Comparison of ENCODE assay signal across 8 cellular contexts in the genomic region with DNA sequence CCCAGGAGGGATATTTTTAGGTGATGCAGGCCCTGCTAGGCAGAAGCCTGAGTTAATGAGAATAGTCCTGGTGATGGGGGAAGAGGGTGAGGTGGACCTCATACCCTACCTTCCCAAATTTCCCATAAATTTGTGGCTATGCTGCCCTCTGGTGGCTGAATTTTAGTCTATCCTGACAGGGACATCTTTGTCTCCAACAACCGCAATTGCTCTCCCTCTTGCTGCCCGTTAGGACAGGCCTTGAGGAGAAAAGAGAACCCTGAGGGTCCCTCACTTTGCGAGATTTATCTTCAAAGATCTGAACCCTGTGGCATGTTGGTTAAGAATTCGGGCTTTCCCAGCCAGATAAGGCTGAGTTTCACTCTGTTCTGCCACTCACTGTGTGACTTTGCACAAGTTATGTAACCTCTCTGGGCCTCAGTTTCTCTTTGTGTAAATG. TPM values are rescaled to one million over a fixed set of nuclear protein-coding genes. Genes with fewer than 3 reads are reported as not detected.
DNase-seq lines count a peak whose midpoint lies in the region; ATAC-seq and TF ChIP-seq lines count a peak whose summit lies in the region.

No MANE protein-coding gene starts in this region.

- POLR2A ChIA-PET in activated CD8-positive, alpha-beta T cell treated with anti-CD3 and anti-CD28 coated beads, Interleukin-2, amount 10 ng/mL, durations not matched to agents 7 days and 5 days (lab: Charles Lee) = no interaction called here

- CTCF ChIA-PET in activated CD8-positive, alpha-beta T cell treated with anti-CD3 and anti-CD28 coated beads, Interleukin-2, amount 10 ng/mL, durations not matched to agents 7 days and 5 days (lab: Charles Lee) = interaction anchor here (1.0 to 3.2 kb wide), 5 partner anchors 9 to 104 kb away, joined by 4 to 30 read pairs (median 10); a partner anchor contains a TSS

- peak; percentile 34 to 51 for DNase-seq in AML-193 (lab: John Stamatoyannopoulos, UW)
- DNase-seq in NCI-H345 (lab: John Stamatoyannopoulos, UW) = peak; percentile 79
- DNase-seq in activated CD8-positive, alpha-beta T cell treated with anti-CD3 and anti-CD28 coated beads, Interleukin-2, amount 10 ng/mL, durations not matched to agents 7 days and 5 days = peak; percentile 54
- DNase-seq in prostate gland (ENCODE audit: low spot score) = peak; percentile 67

- H3K4me3 ChIP-seq in GM12875 (ENCODE audit: low read depth, low read length) (no peak overlapping the region), gastroesophageal sphincter (no peak overlapping the region), prostate gland (no peak overlapping the region)

- H3K9me3 ChIP-seq in gastroesophageal sphincter = no peaks in the 10 kb centered on the region
- H3K9me3 ChIP-seq in prostate gland = no peaks in the 10 kb centered on the region

- H3K4me3 Mint-ChIP-seq in activated CD8-positive, alpha-beta T cell treated with anti-CD3 and anti-CD28 coated beads, Interleukin-2, amount 10 ng/mL, durations not matched to agents 7 days and 5 days = no peak overlapping the region

- H3K36me3 ChIP-seq in gastroesophageal sphincter = peaks cover 2 to 62% of the 10 kb centered on the region in 2 donors
- peaks cover 4 to 8% of the 10 kb centered on the region in 2 donors for H3K36me3 ChIP-seq in prostate gland

- peaks cover 0 to 21% (median 4%) of the 10 kb centered on the region in 3 donors for H3K4me1 ChIP-seq in gastroesophageal sphincter
- no peaks in the 10 kb centered on the region for H3K4me1 ChIP-seq in prostate gland (replicated peaks)

- peaks cover 51% of the 10 kb centered on the region for H3K4me1 Mint-ChIP-seq in activated CD8-positive, alpha-beta T cell treated with anti-CD3 and anti-CD28 coated beads, Interleukin-2, amount 10 ng/mL, durations not matched to agents 7 days and 5 days (ENCODE audit: low read depth)

- no peak overlapping the region for H3K27ac Mint-ChIP-seq in activated CD8-positive, alpha-beta T cell treated with anti-CD3 and anti-CD28 coated beads, Interleukin-2, amount 10 ng/mL, durations not matched to agents 7 days and 5 days

- no peaks in the 10 kb centered on the region for H3K27me3 ChIP-seq in gastroesophageal sphincter
- no peaks in the 10 kb centered on the region for H3K27me3 ChIP-seq in prostate gland (replicated peaks; ENCODE audit: insufficient read depth)

- intact Hi-C loops in prostate gland (cut with DNase I) = no loop called here

- no peak for TF ChIP-seq EP300 in gastroesophageal sphincter (IDR thresholded peaks at IDR 0.05)

- H3K36me3 Mint-ChIP-seq in activated CD8-positive, alpha-beta T cell treated with anti-CD3 and anti-CD28 coated beads, Interleukin-2, amount 10 ng/mL, durations not matched to agents 7 days and 5 days (ENCODE audit: low read depth) = peaks cover 48% of the 10 kb centered on the region

- peak overlapping the region in 1 of 4 donors; percentile 38 for H3K27ac ChIP-seq in gastroesophageal sphincter
- H3K27ac ChIP-seq in prostate gland = no peak overlapping the region

- WGBS in gastroesophageal sphincter (ENCODE audit: low coverage in 1 of 2), 2 donors = 27 to 39% methylated on average over 4 of the region's 4 CpGs
- 19% methylated on average over 4 of the region's 4 CpGs for WGBS in prostate gland

- H3K9me3 Mint-ChIP-seq in activated CD8-positive, alpha-beta T cell treated with anti-CD3 and anti-CD28 coated beads, Interleukin-2, amount 10 ng/mL, durations not matched to agents 7 days and 5 days (ENCODE audit: insufficient read depth) = no peaks in the 10 kb centered on the region

- TF ChIP-seq POLR2A in gastroesophageal sphincter (IDR thresholded peaks at IDR 0.05) (no peak), prostate gland (IDR thresholded peaks at IDR 0.05) (no peak)

- TF ChIP-seq CTCF in GM12875 (IDR thresholded peaks at IDR 0.05; ENCODE audit: borderline replicate concordance, insufficient read depth, low read depth, low read length) (peak; percentile 64), gastroesophageal sphincter (IDR thresholded peaks at IDR 0.05) (peak in 3 of 4 experiments; percentile 61 to 68 (median 61)), prostate gland (IDR thresholded peaks at IDR 0.05) (peak; percentile 62 to 80 (median 74))

- no peaks in the 10 kb centered on the region for H3K27me3 Mint-ChIP-seq in activated CD8-positive, alpha-beta T cell treated with anti-CD3 and anti-CD28 coated beads, Interleukin-2, amount 10 ng/mL, durations not matched to agents 7 days and 5 days (ENCODE audit: low read depth)

- no peak for ATAC-seq in activated CD8-positive, alpha-beta T cell treated with anti-CD3 and anti-CD28 coated beads, Interleukin-2, amount 10 ng/mL, durations not matched to agents 7 days and 5 days
- ATAC-seq in gastroesophageal sphincter (peak; percentile 34), GM21723 (IDR thresholded peaks at IDR 0.05; ENCODE audit: unreplicated experiment) (no peak), HG03457 (IDR thresholded peaks at IDR 0.05; ENCODE audit: unreplicated experiment) (no peak)

RNA-seq across cellular contexts. Expression of a gene that starts 9.8 kb away (rescaled TPM):
- under 1 TPM; 0.55 to 0.74 TPM for total RNA-seq in activated CD8-positive, alpha-beta T cell treated with anti-CD3 and anti-CD28 coated beads, Interleukin-2, amount 10 ng/mL, durations not matched to agents 7 days and 5 days
- 10 to 100 TPM in 3 of 4 donors, 1 to 10 TPM in 1; 7.5 to 28.0 (median 19.5) TPM for total RNA-seq in gastroesophageal sphincter
- 10 to 100 TPM; 29.4 to 42.4 TPM for total RNA-seq in prostate gland

RNA-seq across cellular contexts. Expression of a gene that starts 24.8 kb away (rescaled TPM):
- 10 to 100 TPM; 65.0 to 69.1 TPM for total RNA-seq in activated CD8-positive, alpha-beta T cell treated with anti-CD3 and anti-CD28 coated beads, Interleukin-2, amount 10 ng/mL, durations not matched to agents 7 days and 5 days
- total RNA-seq in gastroesophageal sphincter (100 to 1,000 TPM; 141 to 908 (median 220) TPM), prostate gland (10 to 100 TPM; 44.2 to 99.4 TPM)

RNA-seq across cellular contexts. Expression of a gene that starts 30.0 kb away (rescaled TPM):
- under 1 TPM; 0.32 to 0.57 TPM for total RNA-seq in activated CD8-positive, alpha-beta T cell treated with anti-CD3 and anti-CD28 coated beads, Interleukin-2, amount 10 ng/mL, durations not matched to agents 7 days and 5 days
- under 1 TPM in 1 of 4 donors, not detected in 3; 0.54 TPM for total RNA-seq in gastroesophageal sphincter
- under 1 TPM in 1 of 2 donors, not detected in 1; 0.97 TPM for total RNA-seq in prostate gland

Comparison
In these comparisons a context has a peak if more than half of its experiments do, and no peak if none do; other contexts are left out.
1. RNA of a gene that starts 9.8 kb away (total RNA-seq): 29.4 to 42.4 TPM in prostate gland and 7.5 to 28.0 TPM in gastroesophageal sphincter; 0.55 to 0.74 TPM in activated CD8-positive, alpha-beta T cell treated with anti-CD3 and anti-CD28 coated beads, Interleukin-2, amount 10 ng/mL, durations not matched to agents 7 days and 5 days; every median in the first group is over 4 times any median in the second.
2. Peak in every context shown above with its lines, with median percentiles within 50 percentile points of each other: DNase-seq and CTCF ChIP-seq.